Comparison of ENCODE assay signal across 8 cellular contexts in the genomic region with DNA sequence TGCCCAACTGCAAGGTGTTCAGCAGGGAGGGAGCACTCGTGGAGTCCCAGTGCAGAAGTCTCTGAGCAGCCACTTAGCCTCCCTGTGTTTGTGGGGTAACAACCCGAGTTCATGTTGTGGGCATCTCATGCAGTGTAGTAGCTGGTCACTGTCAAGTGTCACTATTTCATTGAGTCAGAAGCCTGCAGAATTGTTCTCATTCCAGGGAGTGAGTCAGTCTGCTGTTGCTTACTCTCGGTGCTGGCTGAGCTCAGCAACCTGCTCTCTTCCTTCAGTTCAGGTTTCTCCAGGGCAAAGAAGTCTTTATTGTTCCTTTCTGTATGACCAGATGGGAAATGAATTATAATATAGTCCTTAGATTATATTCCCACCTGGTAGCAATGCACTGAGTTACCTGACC. TPM values are rescaled to one million over a fixed set of nuclear protein-coding genes. Genes with fewer than 3 reads are reported as not detected.
A peak's percentile ranks its signal among the peaks of the same experiment; 100 is the strongest.
DNase-seq lines count a peak whose midpoint lies in the region; ATAC-seq and TF ChIP-seq lines count a peak whose summit lies in the region.

No MANE protein-coding gene starts in this region.

- peaks cover 11% of the 10 kb centered on the region for H3K36me3 Mint-ChIP-seq in activated naive CD8-positive, alpha-beta T cell treated with anti-CD3 and anti-CD28 coated beads, Interleukin-2, amount 50 U/mL, for 24 hours (ENCODE audit: low read depth)

- no peak for TF ChIP-seq CTCF in left ventricle myocardium inferior (IDR thresholded peaks at IDR 0.05; ENCODE audit: borderline replicate concordance)

- H3K4me3 ChIP-seq in left ventricle myocardium inferior: peak overlapping the region; percentile 40

- peak; percentile 82 for ATAC-seq in activated naive CD8-positive, alpha-beta T cell treated with anti-CD3 and anti-CD28 coated beads, Interleukin-2, amount 50 U/mL, for 24 hours
- peak; percentile 80 for ATAC-seq in sciatic nerve

- H3K9me3 Mint-ChIP-seq in activated naive CD8-positive, alpha-beta T cell treated with anti-CD3 and anti-CD28 coated beads, Interleukin-2, amount 50 U/mL, for 24 hours: no peaks in the 10 kb centered on the region

- H3K4me1 Mint-ChIP-seq in activated naive CD8-positive, alpha-beta T cell treated with anti-CD3 and anti-CD28 coated beads, Interleukin-2, amount 50 U/mL, for 24 hours: peaks cover 86% of the 10 kb centered on the region

- intact Hi-C loops in left ventricle myocardium inferior (cut with micrococcal nuclease): no loop called here
- intact Hi-C loops in sciatic nerve (cut with DNase I): no loop called here

- H3K27ac ChIP-seq in left ventricle myocardium inferior (replicated peaks): peak overlapping the region; percentile 82

- peaks cover 7% of the 10 kb centered on the region for H3K36me3 ChIP-seq in left ventricle myocardium inferior

- no peaks in the 10 kb centered on the region for H3K9me3 ChIP-seq in left ventricle myocardium inferior (replicated peaks)

- no peaks in the 10 kb centered on the region for H3K27me3 ChIP-seq in left ventricle myocardium inferior (ENCODE audit: low read depth)

- H3K27ac Mint-ChIP-seq in activated naive CD8-positive, alpha-beta T cell treated with anti-CD3 and anti-CD28 coated beads, Interleukin-2, amount 50 U/mL, for 24 hours: no peak overlapping the region

- H3K4me1 ChIP-seq in left ventricle myocardium inferior: peaks cover 91% of the 10 kb centered on the region

- peak; percentile 70 for DNase-seq in GM04504 (ENCODE audit: low read depth)
- no peak for DNase-seq in activated naive CD8-positive, alpha-beta T cell treated with anti-CD3 and anti-CD28 coated beads, Interleukin-2, amount 50 U/mL, for 24 hours
- no peak for DNase-seq in left ventricle myocardium inferior
- no peak for DNase-seq in sciatic nerve (ENCODE audit: low spot score)
- DNase-seq in GOT3 (lab: John Stamatoyannopoulos, UW): no peak
- DNase-seq in NCI-H526 (lab: John Stamatoyannopoulos, UW): no peak
- DNase-seq in NCI-H1105 treated with DMSO at 0.1 percent for 48 hours (lab: John Stamatoyannopoulos, UW): no peak
- no peak for DNase-seq in KG1 (lab: John Stamatoyannopoulos, UW)

- no peaks in the 10 kb centered on the region for H3K27me3 Mint-ChIP-seq in activated naive CD8-positive, alpha-beta T cell treated with anti-CD3 and anti-CD28 coated beads, Interleukin-2, amount 50 U/mL, for 24 hours

- no peak overlapping the region for H3K4me3 Mint-ChIP-seq in activated naive CD8-positive, alpha-beta T cell treated with anti-CD3 and anti-CD28 coated beads, Interleukin-2, amount 50 U/mL, for 24 hours

RNA-seq across cellular contexts. Expression of gene HMOX2, which starts 24.1 kb away (rescaled TPM):
- 115 TPM for total RNA-seq in left ventricle myocardium inferior
- total RNA-seq in sciatic nerve: 26.3 TPM

RNA-seq across cellular contexts. Expression of gene NMRAL1, which starts 25.9 kb away (rescaled TPM):
- total RNA-seq in left ventricle myocardium inferior: 21.9 TPM
- total RNA-seq in sciatic nerve: 32.8 TPM

RNA-seq across cellular contexts. Expression of gene CDIP1, which starts 38.3 kb away (rescaled TPM):
- total RNA-seq in left ventricle myocardium inferior (48.5 TPM), sciatic nerve (40.6 TPM)

RNA-seq across cellular contexts. Expression of gene C16orf96, which starts 55.9 kb away (rescaled TPM):
- total RNA-seq in left ventricle myocardium inferior: 0.08 TPM
- total RNA-seq in sciatic nerve: 0.22 TPM
